23 cellular contexts compared by ENCODE assay signal in genomic region chr10:28985137-28985885, GRCh38.
DNase-seq lines count a peak whose midpoint lies in the region; ATAC-seq, FAIRE-seq and TF ChIP-seq lines count a peak whose summit lies in the region.
"Had no signal": no experiment of that assay in that cellular context is flagged by ENCODE, and none has a peak within 500 bp of the region (broad histone marks: within the 10 kb centered on the region; RNA-seq: fewer than 3 reads in every experiment).

No MANE protein-coding gene starts in this region.

- POLR2A ChIA-PET in A549 (lab: Yijun Ruan, JAX), result interaction anchor here (1.5 kb wide), 1 partner anchor 308 kb away, joined by 5 read pairs; the partner anchor contains the start of gene BAMBI

- no peak overlapping the region for H3K9ac ChIP-seq in neural progenitor cell

- TF ChIP-seq CTCF in A549 (IDR thresholded peaks at IDR 0.05) (no peak), GM23338 (conservative IDR thresholded peaks at IDR 0.05; ENCODE audit: low read depth in 2 of 2) (no peak), esophagus muscularis mucosa (IDR thresholded peaks at IDR 0.05) (no peak), neural progenitor cell (IDR thresholded peaks at IDR 0.05) (no peak)

- H3K27ac ChIP-seq in A549 (peak overlapping the region; percentile 59 to 73), GM23338 (ENCODE audit: low read depth) (no peak overlapping the region), esophagus muscularis mucosa (replicated peaks in 1 of 4) (no peak overlapping the region), neural progenitor cell (no peak overlapping the region)
- H3K27ac ChIP-seq: neutrophil, prostate gland had no signal

- no peaks in the 10 kb centered on the region for H3F3A ChIP-seq in GM23338 (replicated peaks; ENCODE audit: low read depth)
- no peaks in the 10 kb centered on the region for H3F3A ChIP-seq in neural progenitor cell (ENCODE audit: low read depth)

- H3K4me1 ChIP-seq in A549, result peaks cover 24% of the 10 kb centered on the region
- H3K4me1 ChIP-seq in GM23338 (ENCODE audit: insufficient read depth), result no peaks in the 10 kb centered on the region
- H3K4me1 ChIP-seq in esophagus muscularis mucosa, result peaks cover 5 to 18% (median 14%) of the 10 kb centered on the region in 4 donors
- H3K4me1 ChIP-seq in neural progenitor cell, result no peaks in the 10 kb centered on the region
- H3K4me1 ChIP-seq: HAP-1, prostate gland had no signal

- no peaks in the 10 kb centered on the region for H3K27me3 ChIP-seq in GM23338 (ENCODE audit: insufficient read depth)
- H3K27me3 ChIP-seq in esophagus muscularis mucosa, result peaks cover 0 to 4% (median 0%) of the 10 kb centered on the region in 4 donors
- no peaks in the 10 kb centered on the region for H3K27me3 ChIP-seq in neural progenitor cell
- H3K27me3 ChIP-seq: BE2C had no signal

- no peak overlapping the region for H3K4me3 Mint-ChIP-seq in GM23338
- no peak overlapping the region for H3K4me3 Mint-ChIP-seq in neural progenitor cell
- H3K4me3 Mint-ChIP-seq: activated naive CD8-positive, alpha-beta T cell treated with anti-CD3 and anti-CD28 coated beads, Interleukin-2, amount 10 ng/mL, durations not matched to agents 7 days and 5 days; activated T-cell treated with anti-CD3 and anti-CD28 coated beads, Interleukin-2, amount 50 U/mL, for 4 hours; effector memory CD8-positive, alpha-beta T cell; naive B cell; stimulated activated naive B cell treated with anti-CD40 and anti-IgM and Interleukin-4, amounts not matched to agents 10 μg/mL and 1 μg/mL and 100 μg/mL, for 72 hours; T-cell; WTC11 had no signal

- H3K27me3 Mint-ChIP-seq in GM23338 (ENCODE audit: insufficient read depth, low read depth, poor library complexity) (peaks cover 4% of the 10 kb centered on the region), neural progenitor cell (ENCODE audit: insufficient read depth, low read depth) (peaks cover 13% of the 10 kb centered on the region)
- H3K27me3 Mint-ChIP-seq: activated naive CD8-positive, alpha-beta T cell treated with anti-CD3 and anti-CD28 coated beads, Interleukin-2, amount 10 ng/mL, durations not matched to agents 7 days and 5 days had no signal

- no peak overlapping the region for H3K4me3 ChIP-seq in A549
- no peak overlapping the region for H3K4me3 ChIP-seq in GM23338
- no peak overlapping the region for H3K4me3 ChIP-seq in esophagus muscularis mucosa
- H3K4me3 ChIP-seq in neural progenitor cell, result no peak overlapping the region
- H3K4me3 ChIP-seq: HAP-1, prostate gland had no signal

- H3K9me2 ChIP-seq in GM23338 (ENCODE audit: insufficient read depth), result peaks cover 6% of the 10 kb centered on the region; the same call in 1 of the 2 replicates

- no peaks in the 10 kb centered on the region for H3K36me3 Mint-ChIP-seq in GM23338 (ENCODE audit: low read depth)
- H3K36me3 Mint-ChIP-seq in neural progenitor cell, result no peaks in the 10 kb centered on the region
- H3K36me3 Mint-ChIP-seq: activated naive CD8-positive, alpha-beta T cell treated with anti-CD3 and anti-CD28 coated beads, Interleukin-2, amount 10 ng/mL, durations not matched to agents 7 days and 5 days; naive B cell; stimulated activated naive B cell treated with anti-CD40 and anti-IgM and Interleukin-4, amounts not matched to agents 10 μg/mL and 1 μg/mL and 100 μg/mL, for 72 hours; T-cell; WTC11 had no signal

- WGBS in A549 (ENCODE audit: missing lambda C conversion rate), result 90% methylated on average over 8 of the region's 8 CpGs
- 79% methylated on average over 7 of the region's 8 CpGs for WGBS in esophagus muscularis mucosa

- no peak for TF ChIP-seq POLR2A in A549 (IDR thresholded peaks at IDR 0.05; ENCODE audit: low read length)
- no peak for TF ChIP-seq POLR2A in esophagus muscularis mucosa (IDR thresholded peaks at IDR 0.05; ENCODE audit: low read depth)

- ATAC-seq in A549 (peak in 1 of 2 experiments; percentile 27; a peak in 2 of 6 replicates), GM23338 (no peak), GM18498 (IDR thresholded peaks at IDR 0.05; ENCODE audit: unreplicated experiment) (no peak)
- ATAC-seq: activated T-cell treated with anti-CD3 and anti-CD28 coated beads, Interleukin-2, amount 50 U/mL, for 4 hours; effector memory CD8-positive, alpha-beta T cell had no signal

- TF ChIP-seq EP300 in A549 (IDR thresholded peaks at IDR 0.05) (no peak), esophagus muscularis mucosa (IDR thresholded peaks at IDR 0.05) (no peak)

- no peak for TF ChIP-seq RAD21 in A549 (conservative IDR thresholded peaks at IDR 0.05 in 1 of 2, IDR thresholded peaks at IDR 0.05 in 1 of 2)

- no peaks in the 10 kb centered on the region for H4K20me1 ChIP-seq in GM23338 (replicated peaks; ENCODE audit: insufficient read depth)
- H4K20me1 ChIP-seq in neural progenitor cell (ENCODE audit: low read depth), result no peaks in the 10 kb centered on the region

- H3K79me2 ChIP-seq in GM23338 (replicated peaks; ENCODE audit: insufficient read depth), result no peaks in the 10 kb centered on the region
- H3K79me2 ChIP-seq in neural progenitor cell (ENCODE audit: low read depth), result no peaks in the 10 kb centered on the region

- H3K9me3 Mint-ChIP-seq in GM23338 (no peaks in the 10 kb centered on the region), neural progenitor cell (no peaks in the 10 kb centered on the region)
- H3K9me3 Mint-ChIP-seq: activated T-cell treated with anti-CD3 and anti-CD28 coated beads, Interleukin-2, amount 50 U/mL, for 4 hours; T-cell; WTC11 had no signal

- H3K4me1 Mint-ChIP-seq in GM23338 (peaks cover 4% of the 10 kb centered on the region), neural progenitor cell (peaks cover 14% of the 10 kb centered on the region)
- H3K4me1 Mint-ChIP-seq: T-cell had no signal

- no peak for FAIRE-seq in A549 (lab: Jason Lieb, UNC)
- FAIRE-seq: G401.6 had no signal

- H3K4me2 ChIP-seq in A549 (peak overlapping the region; percentile 45; the same call in 1 of the 3 replicates), GM23338 (no peak overlapping the region), neural progenitor cell (no peak overlapping the region)

- CTCF ChIA-PET in A549 (lab: Yijun Ruan, JAX), result interaction anchor here (0.8 to 3.7 kb wide), 6 partner anchors 19 to 321 kb away, joined by 3 to 15 read pairs (median 4); no protein-coding TSS in a partner anchor

- no peaks in the 10 kb centered on the region for H3K9me3 ChIP-seq in A549
- no peaks in the 10 kb centered on the region for H3K9me3 ChIP-seq in esophagus muscularis mucosa
- H3K9me3 ChIP-seq in neural progenitor cell (ENCODE audit: low read depth), result no peaks in the 10 kb centered on the region
- H3K9me3 ChIP-seq: BE2C, HAP-1, neutrophil, prostate gland had no signal

- H3K27ac Mint-ChIP-seq in GM23338, result no peak overlapping the region
- no peak overlapping the region for H3K27ac Mint-ChIP-seq in neural progenitor cell
- H3K27ac Mint-ChIP-seq: effector memory CD8-positive, alpha-beta T cell; naive B cell; stimulated activated naive B cell treated with anti-CD40 and anti-IgM and Interleukin-4, amounts not matched to agents 10 μg/mL and 1 μg/mL and 100 μg/mL, for 72 hours; T-cell; WTC11 had no signal

- H2AFZ ChIP-seq in GM23338 (0 out of 2 replicates have a peak overlapping the region, but pooled peaks have one; percentile 38), neural progenitor cell (replicated peaks) (peak overlapping the region; percentile 68)

- no peaks in the 10 kb centered on the region for H3K36me3 ChIP-seq in GM23338 (ENCODE audit: insufficient read depth)
- H3K36me3 ChIP-seq in esophagus muscularis mucosa, result no peaks in the 10 kb centered on the region
- H3K36me3 ChIP-seq in neural progenitor cell, result no peaks in the 10 kb centered on the region
- H3K36me3 ChIP-seq: BE2C, HAP-1, neutrophil, prostate gland had no signal

- intact Hi-C loops in esophagus muscularis mucosa (cut with DNase I), result no loop called here

- DNase-seq in A549 (ENCODE audit: low read depth in 1 of 2, low spot score in 1 of 2) (no peak), GM23338 (ENCODE audit: low spot score) (no peak), esophagus muscularis mucosa (ENCODE audit: extremely low spot score) (peak; percentile 89), neural progenitor cell (ENCODE audit: low spot score) (no peak), cortex of kidney (lab: John Stamatoyannopoulos, UW) (no peak), DMS79 (lab: John Stamatoyannopoulos, UW) (no peak)
- DNase-seq: activated CD4-positive, alpha-beta T cell treated with anti-CD3 and anti-CD28 coated beads, Interleukin-2, amount 50 U/mL, for 1 hour; activated gamma-delta T cell; activated naive CD8-positive, alpha-beta T cell treated with anti-CD3 and anti-CD28 coated beads, Interleukin-2, amount 10 ng/mL, durations not matched to agents 7 days and 5 days; activated T-cell treated with anti-CD3 and anti-CD28 coated beads, Interleukin-2, amount 50 U/mL, for 4 hours; central memory CD4-positive, alpha-beta T cell; effector memory CD8-positive, alpha-beta T cell; naive B cell; NCI-H1436 treated with DMSO at 0.1 percent for 48 hours; stimulated activated naive B cell treated with anti-CD40 and anti-IgM and Interleukin-4, amounts not matched to agents 10 μg/mL and 1 μg/mL and 100 μg/mL, for 72 hours had no signal

TF ChIP-seq in A549, 52 proteins besides CTCF, POLR2A, EP300 and RAD21:
- no peak for TF ChIP-seq EHMT2 (IDR thresholded peaks at IDR 0.05; ENCODE audit: low read depth)
- TF ChIP-seq MAFK (IDR thresholded peaks at IDR 0.05; ENCODE audit: partially characterized antibody), result peak; percentile 53

TF ChIP-seq in GM23338, 12 proteins besides CTCF, POLR2A, EP300 and RAD21 (continues in another document):
- no peak for TF ChIP-seq EZH2 (IDR thresholded peaks at IDR 0.05; ENCODE audit: low read depth, unreplicated experiment)

Comparison
In these comparisons a context has a peak if more than half of its experiments do, and no peak if none do; other contexts are left out.
1. H3K27ac ChIP-seq: peak in A549 (2 of 2); none in GM23338 (single experiment), esophagus muscularis mucosa (0 of 4) and neural progenitor cell (single experiment).